ENCODE assay signal across 26 cellular contexts in the genomic region with DNA sequence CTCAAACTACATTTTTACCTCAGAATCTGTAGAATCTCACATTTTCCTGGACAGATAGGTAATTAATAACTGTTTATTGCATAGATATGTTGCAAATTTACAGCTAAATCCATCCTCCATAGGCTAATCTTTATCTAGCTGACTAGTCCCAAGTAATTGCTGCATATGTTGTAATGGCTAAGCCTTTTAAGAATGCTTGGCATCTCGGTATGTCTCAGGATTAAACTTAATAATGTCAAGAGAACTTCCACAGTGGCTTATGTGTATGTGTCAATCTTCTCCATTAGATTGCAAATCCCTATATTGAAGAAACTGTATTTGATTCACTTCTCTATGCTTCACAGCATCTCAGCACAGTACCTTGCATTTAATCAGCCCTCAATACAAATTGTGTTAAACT.
"Had no signal": no experiment of that assay in that cellular context is flagged by ENCODE, and none has a peak within 500 bp of the region (broad histone marks: within the 10 kb centered on the region; RNA-seq: fewer than 3 reads in every experiment).

No MANE protein-coding gene starts in this region.

- H3K36me3 Mint-ChIP-seq: stimulated activated memory B cell treated with anti-CD40 and anti-IgM and Interleukin-4, amounts not matched to agents 10 μg/mL and 1 μg/mL and 100 μg/mL, for 72 hours; type B pancreatic cell had no signal

- H3K9ac ChIP-seq: parathyroid adenoma had no signal

- H3K4me3 ChIP-seq: left lung, lower lobe of right lung, psoas muscle, right atrium auricular region, right lobe of liver, smooth muscle cell, tibial nerve, uterus had no signal

- H3K27ac ChIP-seq: left lung, lower lobe of right lung, parathyroid adenoma, psoas muscle, right atrium auricular region, right lobe of liver, tibial nerve, uterus had no signal

- H3K27me3 ChIP-seq: left lung, right atrium auricular region, right lobe of liver, tibial nerve, uterus had no signal

- H3K4me1 Mint-ChIP-seq: nephron; neural crest cell; stimulated activated memory B cell treated with anti-CD40 and anti-IgM and Interleukin-4, amounts not matched to agents 10 μg/mL and 1 μg/mL and 100 μg/mL, for 72 hours; stimulated activated naive CD8-positive, alpha-beta T cell treated with anti-CD3 and anti-CD28 coated beads, Interleukin-15, amount 100 ng/mL, for 72 hours had no signal

- H3K4me3 Mint-ChIP-seq: naive thymus-derived CD8-positive, alpha-beta T cell; nephron; neural crest cell; stimulated activated memory B cell treated with anti-CD40 and anti-IgM and Interleukin-4, amounts not matched to agents 10 μg/mL and 1 μg/mL and 100 μg/mL, for 72 hours; stimulated activated naive CD8-positive, alpha-beta T cell treated with anti-CD3 and anti-CD28 coated beads, Interleukin-15, amount 100 ng/mL, for 72 hours; type B pancreatic cell had no signal

- H3K9me3 Mint-ChIP-seq: neural crest cell, type B pancreatic cell had no signal

- H3K4me1 ChIP-seq: left lung, lower lobe of right lung, parathyroid adenoma, psoas muscle, right atrium auricular region, right lobe of liver, tibial nerve, uterus had no signal

- H3K36me3 ChIP-seq: left lung, lower lobe of right lung, right atrium auricular region, right lobe of liver, tibial nerve had no signal

- H3K27me3 Mint-ChIP-seq: naive thymus-derived CD8-positive, alpha-beta T cell; stimulated activated memory B cell treated with anti-CD40 and anti-IgM and Interleukin-4, amounts not matched to agents 10 μg/mL and 1 μg/mL and 100 μg/mL, for 72 hours; stimulated activated naive CD8-positive, alpha-beta T cell treated with anti-CD3 and anti-CD28 coated beads, Interleukin-15, amount 100 ng/mL, for 72 hours; type B pancreatic cell had no signal

- DNase-seq: kidney glomerular epithelial cell; left colon; left lung; lower lobe of right lung; mammary epithelial cell; mesenchymal stem cell; naive thymus-derived CD8-positive, alpha-beta T cell; occipital lobe; psoas muscle; right lobe of liver; stimulated activated CD4-positive, alpha-beta T cell treated with anti-CD3 and anti-CD28 coated beads, Interleukin-1b, Interleukin-23, amount 100 ng/mL, for 48 hours; stimulated activated CD4-positive, alpha-beta T cell treated with anti-CD3 and anti-CD28 coated beads, Interleukin-2, amount 100 ng/mL, for 48 hours; stimulated activated CD4-positive, alpha-beta T cell treated with anti-CD3 and anti-CD28 coated beads, Interleukin-4, amount 100 ng/mL, for 4 hours; stimulated activated CD8-positive, alpha-beta memory T cell treated with anti-CD3 and anti-CD28 coated beads, Interleukin-4, amount 100 ng/mL, for 48 hours; stimulated activated naive CD4-positive, alpha-beta T cell treated with Interleukin-2 at 50 U/mL for 16 hours; stimulated activated naive CD8-positive, alpha-beta T cell treated with anti-CD3 and anti-CD28 coated beads, Interleukin-15, amount 100 ng/mL, for 72 hours; substantia nigra; uterus had no signal

- H3K27ac Mint-ChIP-seq: naive thymus-derived CD8-positive, alpha-beta T cell; nephron; stimulated activated memory B cell treated with anti-CD40 and anti-IgM and Interleukin-4, amounts not matched to agents 10 μg/mL and 1 μg/mL and 100 μg/mL, for 72 hours; stimulated activated naive CD8-positive, alpha-beta T cell treated with anti-CD3 and anti-CD28 coated beads, Interleukin-15, amount 100 ng/mL, for 72 hours; type B pancreatic cell had no signal

- H3K9me3 ChIP-seq: lower lobe of right lung, psoas muscle, right atrium auricular region, right lobe of liver, uterus had no signal
